8 cellular contexts compared by ENCODE assay signal in genomic region chr11:124114942-124115781, GRCh38. TPM values are rescaled to one million over a fixed set of nuclear protein-coding genes. Genes with fewer than 3 reads are reported as not detected.
DNase-seq lines count a peak whose midpoint lies in the region; ATAC-seq, FAIRE-seq and TF ChIP-seq lines count a peak whose summit lies in the region.

A gene with protein sequence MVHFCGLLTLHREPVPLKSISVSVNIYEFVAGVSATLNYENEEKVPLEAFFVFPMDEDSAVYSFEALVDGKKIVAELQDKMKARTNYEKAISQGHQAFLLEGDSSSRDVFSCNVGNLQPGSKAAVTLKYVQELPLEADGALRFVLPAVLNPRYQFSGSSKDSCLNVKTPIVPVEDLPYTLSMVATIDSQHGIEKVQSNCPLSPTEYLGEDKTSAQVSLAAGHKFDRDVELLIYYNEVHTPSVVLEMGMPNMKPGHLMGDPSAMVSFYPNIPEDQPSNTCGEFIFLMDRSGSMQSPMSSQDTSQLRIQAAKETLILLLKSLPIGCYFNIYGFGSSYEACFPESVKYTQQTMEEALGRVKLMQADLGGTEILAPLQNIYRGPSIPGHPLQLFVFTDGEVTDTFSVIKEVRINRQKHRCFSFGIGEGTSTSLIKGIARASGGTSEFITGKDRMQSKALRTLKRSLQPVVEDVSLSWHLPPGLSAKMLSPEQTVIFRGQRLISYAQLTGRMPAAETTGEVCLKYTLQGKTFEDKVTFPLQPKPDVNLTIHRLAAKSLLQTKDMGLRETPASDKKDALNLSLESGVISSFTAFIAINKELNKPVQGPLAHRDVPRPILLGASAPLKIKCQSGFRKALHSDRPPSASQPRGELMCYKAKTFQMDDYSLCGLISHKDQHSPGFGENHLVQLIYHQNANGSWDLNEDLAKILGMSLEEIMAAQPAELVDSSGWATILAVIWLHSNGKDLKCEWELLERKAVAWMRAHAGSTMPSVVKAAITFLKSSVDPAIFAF (plus strand): TSS chr11:124115450. CDS start chr11:124117512, 2,062 bp downstream.

- peaks cover 13% of the 10 kb centered on the region for H3K4me1 ChIP-seq in keratinocyte (ENCODE audit: control insufficient read depth, extremely low read depth, insufficient read depth, low read length)

- no peaks in the 10 kb centered on the region for H3K79me2 ChIP-seq in keratinocyte (ENCODE audit: control insufficient read depth, insufficient read depth, low read length)

- peak within 1 kb of the TSS; percentile 47 to 83 (median 72) for H3K4me3 ChIP-seq in keratinocyte (ENCODE audit: control insufficient read depth in 2 of 3, extremely low read depth in 1 of 3, insufficient read depth in 2 of 3, low read depth in 1 of 3, low read length in 3 of 3)

- H4K20me1 ChIP-seq in keratinocyte (ENCODE audit: control insufficient read depth, extremely low read depth, insufficient read depth, low read length), result no peaks in the 10 kb centered on the region

- no peaks in the 10 kb centered on the region for H3K27me3 ChIP-seq in keratinocyte (ENCODE audit: control insufficient read depth, extremely low read depth, insufficient read depth, low read length)

- peak within 1 kb of the TSS; percentile 75 for H3K4me3 Mint-ChIP-seq in chondrocyte (ENCODE audit: unreplicated experiment)

- TF ChIP-seq CTCF in chondrocyte (IDR thresholded peaks at IDR 0.05) (no peak), keratinocyte (optimal IDR thresholded peaks at IDR 0.05 in 1 of 3, IDR thresholded peaks at IDR 0.05 in 1 of 3, conservative IDR thresholded peaks at IDR 0.05 in 1 of 3; ENCODE audit: extremely low read depth in 1 of 3, insufficient read depth in 2 of 3, low read length in 3 of 3) (no peak)

- DNase-seq in NCI-H345 (lab: John Stamatoyannopoulos, UW) (peak; percentile 25), NCI-H345 treated with DMSO at 0.1 percent for 48 hours (lab: John Stamatoyannopoulos, UW; ENCODE audit: unreplicated experiment) (no peak), NCI-H2081 (lab: John Stamatoyannopoulos, UW) (peak; percentile 86 to 92), chondrocyte (ENCODE audit: low spot score) (no peak), keratinocyte (ENCODE audit: low read depth, low spot score) (peak; percentile 33)
- DNase-seq in activated CD4-positive, CD25-positive, alpha-beta regulatory T cell treated with anti-CD3 and anti-CD28 coated beads, Interleukin-2, amount 50 U/mL, for 72 hours, result peak; percentile 63
- peak; percentile 87 for DNase-seq in stimulated activated CD4-positive, alpha-beta T cell treated with anti-CD3 and anti-CD28 coated beads, Interleukin-15, amount 100 ng/mL, for 24 hours

- peak within 1 kb of the TSS; percentile 87 for H2AFZ ChIP-seq in keratinocyte (ENCODE audit: control insufficient read depth, low read length)

- peaks cover 16% of the 10 kb centered on the region for H3K27me3 Mint-ChIP-seq in chondrocyte (ENCODE audit: low read depth)

- peak within 1 kb of the TSS; percentile 19 for H3K27ac Mint-ChIP-seq in chondrocyte (ENCODE audit: unreplicated experiment)

- no peaks in the 10 kb centered on the region for H3K9me3 ChIP-seq in keratinocyte (ENCODE audit: control insufficient read depth, low read depth, low read length)

- peak; percentile 75 for FAIRE-seq in keratinocyte (lab: Jason Lieb, UNC)

- peak; percentile 100 for ATAC-seq in HG02870 (IDR thresholded peaks at IDR 0.05; ENCODE audit: unreplicated experiment)

- peak within 1 kb of the TSS; percentile 48 for H3K9ac ChIP-seq in keratinocyte (ENCODE audit: control insufficient read depth, extremely low read depth, insufficient read depth, low read length)

- peaks cover 19% of the 10 kb centered on the region for H3K4me1 Mint-ChIP-seq in chondrocyte (ENCODE audit: low read depth)

- peak within 1 kb of the TSS; percentile 49 for H3K27ac ChIP-seq in keratinocyte (ENCODE audit: control insufficient read depth, insufficient read depth, low read length)

- no peaks in the 10 kb centered on the region for H3K9me3 Mint-ChIP-seq in chondrocyte (ENCODE audit: low read depth)

- H3K36me3 ChIP-seq in keratinocyte (ENCODE audit: control insufficient read depth in 2 of 2, extremely low read depth in 1 of 2, insufficient read depth in 2 of 2, low read length in 2 of 2), result peaks cover 12 to 16% of the 10 kb centered on the region in 2 experiments

- dilution Hi-C loops in keratinocyte (cut with MboI; ENCODE audit: extremely low pct_ligation_motif_present, low sequenced_read_pairs), result no loop called here

- H3K9me1 ChIP-seq in keratinocyte (ENCODE audit: control insufficient read depth, extremely low read depth, insufficient read depth, low read length), result no peaks in the 10 kb centered on the region

- H3K4me2 ChIP-seq in keratinocyte (ENCODE audit: control insufficient read depth, extremely low read depth, insufficient read depth, low read depth, low read length), result peak within 1 kb of the TSS; percentile 77

- peaks cover 3% of the 10 kb centered on the region for H3K36me3 Mint-ChIP-seq in chondrocyte (ENCODE audit: low read depth)

RNA-seq across cellular contexts. Expression of the gene that starts here (rescaled TPM):
- 2.7 to 11.0 TPM (median 3.1 TPM) in 3 replicates for total RNA-seq in chondrocyte
- polyA plus RNA-seq in keratinocyte, result 29.7 to 39.5 TPM (median 36.4 TPM) in 3 replicates
- 24.0 TPM for polyA plus RNA-seq in keratinocyte (2011; ENCODE audit: low read depth)
- 26.9 and 37.3 TPM in 2 replicates for polyA plus RNA-seq in keratinocyte (2011; cell fraction: cytosol; rRNA removed)
- 55.8 and 60.7 TPM in 2 replicates for polyA plus RNA-seq in keratinocyte (2011; cell fraction: nucleus; rRNA removed)
- 20.4 and 58.5 TPM in 2 replicates for polyA plus RNA-seq in keratinocyte (2012; ENCODE audit: low replicate concordance)
- 21.2 to 43.3 TPM (median 29.1 TPM) in 3 replicates for polyA minus RNA-seq in keratinocyte
- 21.5 TPM for polyA minus RNA-seq in keratinocyte (2011; cell fraction: cytosol; rRNA and poly(A)+ RNA removed)
- polyA minus RNA-seq in keratinocyte (2011; cell fraction: nucleus; rRNA and poly(A)+ RNA removed), result 27.2 and 49.0 TPM in 2 replicates

Comparison
In these comparisons a context has a peak if more than half of its experiments do, and no peak if none do; other contexts are left out.
1. DNase-seq: peak in NCI-H345 (single experiment), NCI-H2081 (2 of 2), activated CD4-positive, CD25-positive, alpha-beta regulatory T cell treated with anti-CD3 and anti-CD28 coated beads, Interleukin-2, amount 50 U/mL, for 72 hours (single experiment), keratinocyte (single experiment) and stimulated activated CD4-positive, alpha-beta T cell treated with anti-CD3 and anti-CD28 coated beads, Interleukin-15, amount 100 ng/mL, for 24 hours (single experiment); none in NCI-H345 treated with DMSO at 0.1 percent for 48 hours (single experiment) and chondrocyte (single experiment).